Comparison of ENCODE assay signal across 17 cellular contexts in genomic region chr16:12573300-12573699, GRCh38.
DNase-seq lines count a peak whose midpoint lies in the region; ATAC-seq and TF ChIP-seq lines count a peak whose summit lies in the region.
"Had no signal": no experiment of that assay in that cellular context is flagged by ENCODE, and none has a peak within 500 bp of the region (broad histone marks: within the 10 kb centered on the region; RNA-seq: fewer than 3 reads in every experiment).

No MANE protein-coding gene starts in this region.

- no peak overlapping the region for H3K27ac Mint-ChIP-seq in CD8-positive, alpha-beta T cell
- H3K27ac Mint-ChIP-seq: dendritic cell treated with granulocyte-macrophage colony-stimulating factor and Interleukin-4, amounts not matched to agents 40 ng/mL and 50 ng/mL, for 4 days; stimulated activated naive CD8-positive, alpha-beta T cell treated with anti-CD3 and anti-CD28 coated beads, Interleukin-15, Interleukin-2, amounts not matched to agents 100 ng/mL and 50 ng/mL, for 24 hours had no signal

- WGBS in mesendoderm (ENCODE audit: extremely low coverage, insufficient coverage, low lambda C conversion rate), result no CpG with 5 or more reads among the region's 8 CpGs

- no peak overlapping the region for H3K4ac ChIP-seq in mesendoderm (ENCODE audit: low read depth, low read length)

- no peaks in the 10 kb centered on the region for H3K79me1 ChIP-seq in mesendoderm (ENCODE audit: low read length)

- no peaks in the 10 kb centered on the region for H3K27me3 ChIP-seq in mesendoderm (ENCODE audit: insufficient read depth, low read length, poor library complexity)
- H3K27me3 ChIP-seq in upper lobe of right lung, result no peaks in the 10 kb centered on the region
- no peaks in the 10 kb centered on the region for H3K27me3 ChIP-seq in CD8-positive, alpha-beta T cell (ENCODE audit: insufficient read depth, low read length)
- no peaks in the 10 kb centered on the region for H3K27me3 ChIP-seq in foreskin keratinocyte
- H3K27me3 ChIP-seq: heart left ventricle, vagina had no signal

- H3K56ac ChIP-seq in mesendoderm (ENCODE audit: low read length), result no peak overlapping the region

- ATAC-seq in Right ventricle myocardium inferior (no peak), upper lobe of right lung (peak; percentile 17), foreskin keratinocyte (no peak)
- no peak for ATAC-seq in CD8-positive, alpha-beta T cell

- H4K5ac ChIP-seq in mesendoderm (ENCODE audit: low read length), result no peak overlapping the region

- intact Hi-C loops in cardiac septum (cut with DNase I) (loop anchor here (10.0 kb wide), 1 partner anchor 232 kb away; the partner anchor contains the start of gene CPPED1), Right ventricle myocardium inferior (cut with DNase I) (loop anchor here (5.0 to 10.0 kb wide), 2 partner anchors 48 to 244 kb away; no protein-coding TSS in a partner anchor), upper lobe of right lung (cut with DNase I) (no loop called here)
- intact Hi-C loops in CD8-positive, alpha-beta T cell (cut with DNase I, micrococcal nuclease), result loop anchor here in 1 of 2 experiments (1.0 kb wide), 1 partner anchor 246 kb away; no protein-coding TSS in a partner anchor

- H3K27me3 Mint-ChIP-seq in CD8-positive, alpha-beta T cell (ENCODE audit: low read depth), result no peaks in the 10 kb centered on the region
- H3K27me3 Mint-ChIP-seq: stimulated activated naive CD8-positive, alpha-beta T cell treated with anti-CD3 and anti-CD28 coated beads, Interleukin-15, Interleukin-2, amounts not matched to agents 100 ng/mL and 50 ng/mL, for 24 hours had no signal

- H3K79me2 ChIP-seq in mesendoderm (ENCODE audit: control insufficient read depth, insufficient read depth, low read length), result no peaks in the 10 kb centered on the region

- H3K23ac ChIP-seq in mesendoderm (ENCODE audit: low read length), result no peak overlapping the region

- no peaks in the 10 kb centered on the region for H3K9me3 Mint-ChIP-seq in CD8-positive, alpha-beta T cell
- H3K9me3 Mint-ChIP-seq: dendritic cell treated with granulocyte-macrophage colony-stimulating factor and Interleukin-4, amounts not matched to agents 40 ng/mL and 50 ng/mL, for 4 days; stimulated activated naive CD8-positive, alpha-beta T cell treated with anti-CD3 and anti-CD28 coated beads, Interleukin-15, Interleukin-2, amounts not matched to agents 100 ng/mL and 50 ng/mL, for 24 hours had no signal

- H2BK120ac ChIP-seq in mesendoderm (ENCODE audit: low read depth, low read length), result no peak overlapping the region

- H3K9me3 ChIP-seq in upper lobe of right lung, result no peaks in the 10 kb centered on the region
- H3K9me3 ChIP-seq in CD8-positive, alpha-beta T cell (ENCODE audit: low read length), result no peaks in the 10 kb centered on the region
- H3K9me3 ChIP-seq: Caco-2, heart left ventricle, vagina had no signal

- H3K36me3 Mint-ChIP-seq in CD8-positive, alpha-beta T cell, result peaks cover 11% of the 10 kb centered on the region

- CTCF ChIA-PET in CD8-positive, alpha-beta T cell (lab: Charles Lee), result interaction anchor here (0.7 to 2.7 kb wide), 15 partner anchors 9 to 283 kb away, joined by 3 to 9 read pairs (median 3); no protein-coding TSS in a partner anchor

- H3K4me1 Mint-ChIP-seq in CD8-positive, alpha-beta T cell (ENCODE audit: low read depth), result peaks cover 6% of the 10 kb centered on the region

- H3K27ac ChIP-seq in mesendoderm (ENCODE audit: low read depth, low read length) (no peak overlapping the region), upper lobe of right lung (no peak overlapping the region), foreskin keratinocyte (no peak overlapping the region)
- H3K27ac ChIP-seq in CD8-positive, alpha-beta T cell (ENCODE audit: low read depth, low read length), result no peak overlapping the region
- H3K27ac ChIP-seq: heart left ventricle, skin epidermis, vagina had no signal

- H3K4me1 ChIP-seq in mesendoderm (ENCODE audit: control insufficient read depth, low read depth, low read length) (no peaks in the 10 kb centered on the region), upper lobe of right lung (no peaks in the 10 kb centered on the region), foreskin keratinocyte (no peaks in the 10 kb centered on the region)
- H3K4me1 ChIP-seq in CD8-positive, alpha-beta T cell (ENCODE audit: insufficient read depth, low read length), result no peaks in the 10 kb centered on the region
- H3K4me1 ChIP-seq: vagina had no signal

- TF ChIP-seq CTCF in upper lobe of right lung (IDR thresholded peaks at IDR 0.05), result no peak
- TF ChIP-seq CTCF in CD8-positive, alpha-beta T cell (IDR thresholded peaks at IDR 0.05), result no peak
- TF ChIP-seq CTCF in foreskin keratinocyte (conservative IDR thresholded peaks at IDR 0.05), result no peak

- no peak overlapping the region for H3K4me3 Mint-ChIP-seq in CD8-positive, alpha-beta T cell
- H3K4me3 Mint-ChIP-seq: dendritic cell treated with granulocyte-macrophage colony-stimulating factor and Interleukin-4, amounts not matched to agents 40 ng/mL and 50 ng/mL, for 4 days; stimulated activated naive CD8-positive, alpha-beta T cell treated with anti-CD3 and anti-CD28 coated beads, Interleukin-15, Interleukin-2, amounts not matched to agents 100 ng/mL and 50 ng/mL, for 24 hours had no signal

- POLR2A ChIA-PET in CD8-positive, alpha-beta T cell (lab: Charles Lee), result no interaction called here

- H2AK5ac ChIP-seq in mesendoderm (ENCODE audit: low read length), result peak overlapping the region; percentile 55

- H2BK5ac ChIP-seq in mesendoderm (ENCODE audit: low read length), result no peak overlapping the region

- DNase-seq in cardiac septum (ENCODE audit: low spot score) (peak; percentile 63), Right ventricle myocardium inferior (ENCODE audit: missing footprints) (no peak), UCSD-AML1 (lab: John Stamatoyannopoulos, UW; ENCODE audit: unreplicated experiment) (peak; percentile 35), mesendoderm (no peak), upper lobe of right lung (no peak), HuH-7 (ENCODE audit: low spot score) (no peak), foreskin keratinocyte (no peak)
- DNase-seq in CD8-positive, alpha-beta T cell, result no peak
- DNase-seq: activated gamma-delta T cell, IMR-90 had no signal

- no peak overlapping the region for H2BK15ac ChIP-seq in mesendoderm (replicated peaks; ENCODE audit: low read depth)

- H3K18ac ChIP-seq in mesendoderm (ENCODE audit: low read length), result no peak overlapping the region

- no peak overlapping the region for H3K9ac ChIP-seq in mesendoderm (ENCODE audit: low read length)

- no peak overlapping the region for H3K4me3 ChIP-seq in mesendoderm (ENCODE audit: low read length)
- H3K4me3 ChIP-seq in upper lobe of right lung, result no peak overlapping the region
- no peak overlapping the region for H3K4me3 ChIP-seq in CD8-positive, alpha-beta T cell (ENCODE audit: low read depth, low read length)
- H3K4me3 ChIP-seq: heart left ventricle, PC-9, skin epidermis, vagina had no signal

- H3K4me2 ChIP-seq in mesendoderm (ENCODE audit: low read length), result no peak overlapping the region

- no peak overlapping the region for H4K8ac ChIP-seq in mesendoderm (ENCODE audit: low read depth, low read length)

- H3K36me3 ChIP-seq in mesendoderm (ENCODE audit: control insufficient read depth, insufficient read depth, low read length) (no peaks in the 10 kb centered on the region), upper lobe of right lung (no peaks in the 10 kb centered on the region)
- no peaks in the 10 kb centered on the region for H3K36me3 ChIP-seq in CD8-positive, alpha-beta T cell (ENCODE audit: insufficient read depth, low read length)
- H3K36me3 ChIP-seq: vagina had no signal

Comparison
In these comparisons a context has a peak if more than half of its experiments do, and no peak if none do; other contexts are left out.
1. DNase-seq: peak in cardiac septum (single experiment) and UCSD-AML1 (single experiment); none in Right ventricle myocardium inferior (single experiment), mesendoderm (single experiment), upper lobe of right lung (single experiment), HuH-7 (single experiment), CD8-positive, alpha-beta T cell (0 of 7) and foreskin keratinocyte (0 of 2).